18 cellular contexts compared by ENCODE assay signal in the genomic region with DNA sequence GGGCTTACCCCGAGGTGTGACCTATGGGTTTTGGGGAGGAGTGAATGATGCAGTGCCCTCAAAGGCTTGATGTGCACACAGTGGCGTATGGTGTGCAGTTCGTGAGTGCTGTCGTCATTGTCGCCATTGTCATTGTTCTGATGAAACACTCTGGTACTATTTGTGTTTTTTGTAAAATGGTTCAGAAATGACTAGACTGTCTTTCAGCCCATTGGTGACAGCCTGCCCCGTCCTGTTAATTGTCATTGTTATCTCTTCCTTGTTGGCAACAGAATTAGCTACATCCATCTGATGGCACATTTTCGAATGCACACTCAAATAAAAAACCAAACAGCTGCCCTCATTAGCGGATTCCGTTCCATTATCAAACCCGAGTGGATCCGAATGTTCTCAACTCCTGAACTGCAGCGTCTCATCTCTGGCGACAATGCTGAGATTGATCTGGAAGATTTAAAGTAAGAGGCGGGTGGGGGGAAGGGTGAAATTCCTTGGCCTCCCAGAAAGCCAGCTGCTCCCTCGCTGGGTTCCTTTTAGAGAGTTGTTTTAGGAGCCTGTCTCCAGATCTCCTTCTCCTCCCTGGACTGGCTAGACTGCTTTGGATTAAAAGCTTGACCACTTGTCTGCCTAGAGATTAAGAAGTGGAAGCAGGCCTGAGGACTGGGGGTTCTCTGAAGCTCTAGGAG. TPM values are rescaled to one million over a fixed set of nuclear protein-coding genes. Genes with fewer than 3 reads are reported as not detected.
DNase-seq lines count a peak whose midpoint lies in the region; ATAC-seq and TF ChIP-seq lines count a peak whose summit lies in the region.
"Had no signal": no experiment of that assay in that cellular context is flagged by ENCODE, and none has a peak within 500 bp of the region (broad histone marks: within the 10 kb centered on the region; RNA-seq: fewer than 3 reads in every experiment).

No MANE protein-coding gene starts in this region.

- no peak for TF ChIP-seq RAD21 in SK-N-SH (IDR thresholded peaks at IDR 0.05; ENCODE audit: low read length)

- H3K27ac ChIP-seq in SK-N-SH (ENCODE audit: low read depth in 2 of 2, low read length in 1 of 2) (peak overlapping the region in 1 of 2 experiments; percentile 97; a peak in 2 of 4 replicates), cingulate gyrus (ENCODE audit: low read depth, low read length) (peak overlapping the region; percentile 71), substantia nigra (ENCODE audit: low read depth, low read length, poor library complexity, severe bottlenecking) (peak overlapping the region; percentile 96)
- H3K27ac ChIP-seq: heart left ventricle, left lung had no signal

- H3K9me3 ChIP-seq in SK-N-SH (no peaks in the 10 kb centered on the region), MG63 (no peaks in the 10 kb centered on the region)
- H3K9me3 ChIP-seq: HAP-1, heart left ventricle, left lung had no signal

- DNase-seq in SK-N-SH: no peak
- DNase-seq in medulla oblongata (ENCODE audit: extremely low spot score): peak; percentile 35
- DNase-seq in substantia nigra (lab: John Stamatoyannopoulos, UW): peak in 4 of 49 donors; percentile 14 to 49 (median 31)
- no peak for DNase-seq in MG63
- DNase-seq: activated CD4-positive, CD25-positive, alpha-beta regulatory T cell; activated CD8-positive, alpha-beta memory T cell treated with anti-CD3 and anti-CD28 coated beads, Interleukin-2, amount 10 ng/mL, durations not matched to agents 7 days and 5 days; DMS79; left lung; NCI-H1930; stimulated activated CD4-positive, alpha-beta T cell treated with anti-CD3 and anti-CD28 coated beads, Interleukin-4, amount 100 ng/mL, for 4 hours; T-helper 17 cell had no signal

- CTCF ChIA-PET in SK-N-SH (lab: Yijun Ruan, JAX): interaction anchor here (0.7 to 1.9 kb wide), 12 partner anchors 9 to 315 kb away, joined by 3 to 8 read pairs (median 3); no protein-coding TSS in a partner anchor

- H3K9me2 ChIP-seq in SK-N-SH: no peaks in the 10 kb centered on the region

- WGBS in SK-N-SH (ENCODE audit: low lambda C conversion rate): 77% methylated on average over 15 of the region's 15 CpGs

- H3K9ac ChIP-seq in SK-N-SH: no peak overlapping the region

- POLR2A ChIA-PET in SK-N-SH (lab: Yijun Ruan, JAX): interaction anchor here (0.7 to 1.4 kb wide), 3 partner anchors 10 to 93 kb away, joined by 3 to 5 read pairs (median 3); no protein-coding TSS in a partner anchor

- ATAC-seq in SK-N-SH treated with all-trans-retinoic acid at 6 μM for 48 hours: no peak
- ATAC-seq in HG03108 (IDR thresholded peaks at IDR 0.05; ENCODE audit: unreplicated experiment): no peak
- ATAC-seq in GM18873 (IDR thresholded peaks at IDR 0.05; ENCODE audit: low FRiP score, unreplicated experiment): no peak
- ATAC-seq: activated CD8-positive, alpha-beta memory T cell treated with anti-CD3 and anti-CD28 coated beads, Interleukin-2, amount 10 ng/mL, durations not matched to agents 7 days and 5 days; esophagus mucosa; heart left ventricle; left lung; T-helper 17 cell had no signal

- H3K4me3 ChIP-seq in SK-N-SH (ENCODE audit: low read depth in 2 of 2, low read length in 1 of 2) (no peak overlapping the region), MG63 (no peak overlapping the region)
- H3K4me3 ChIP-seq: HAP-1, heart left ventricle, left lung had no signal

- no peak overlapping the region for H3K4me2 ChIP-seq in SK-N-SH

- H3K27me3 ChIP-seq in SK-N-SH (ENCODE audit: insufficient read depth) (no peaks in the 10 kb centered on the region), MG63 (no peaks in the 10 kb centered on the region)
- H3K27me3 ChIP-seq: heart left ventricle, left lung had no signal

- peaks cover 7 to 65% of the 10 kb centered on the region in 2 experiments for H3K36me3 ChIP-seq in SK-N-SH (replicated peaks in 1 of 2; ENCODE audit: control insufficient read depth in 1 of 2, insufficient read depth in 2 of 2, low read length in 1 of 2)
- peaks cover 7% of the 10 kb centered on the region for H3K36me3 ChIP-seq in MG63

- TF ChIP-seq CTCF in SK-N-SH (IDR thresholded peaks at IDR 0.05): no peak

- H4K20me1 ChIP-seq in SK-N-SH (ENCODE audit: insufficient read depth): no peaks in the 10 kb centered on the region

- H3K79me2 ChIP-seq in SK-N-SH (ENCODE audit: insufficient read depth): no peaks in the 10 kb centered on the region

- TF ChIP-seq EP300 in SK-N-SH (IDR thresholded peaks at IDR 0.05; ENCODE audit: borderline replicate concordance in 1 of 2, low read depth in 1 of 2, low read length in 1 of 2): peak in 1 of 2 experiments; percentile 81; a peak in 2 of 4 replicates

- H3K4me1 ChIP-seq in SK-N-SH (ENCODE audit: control insufficient read depth in 1 of 2, insufficient read depth in 2 of 2, low read depth in 1 of 2, low read length in 1 of 2): peaks cover 0 to 76% of the 10 kb centered on the region in 2 experiments; a peak in 2 of 4 replicates
- H3K4me1 ChIP-seq: HAP-1, heart left ventricle, left lung had no signal

- H3F3A ChIP-seq in SK-N-SH (replicated peaks; ENCODE audit: insufficient read depth): no peaks in the 10 kb centered on the region

- no peak overlapping the region for H2AFZ ChIP-seq in SK-N-SH (ENCODE audit: low read depth)

TF ChIP-seq in SK-N-SH, 30 proteins besides CTCF, POLR2A, EP300 and RAD21 (continues in another document):
- TF ChIP-seq CHD2 (IDR thresholded peaks at IDR 0.05; ENCODE audit: low read length, partially characterized antibody) (peak; percentile 17), GATA2 (CRISPR knock-in tag; IDR thresholded peaks at IDR 0.05) (peak; percentile 74), MEF2A (IDR thresholded peaks at IDR 0.05; ENCODE audit: borderline replicate concordance, low read depth) (no peak), RCOR1 (IDR thresholded peaks at IDR 0.05; ENCODE audit: low read length) (peak; percentile 74; the same call in 1 of the 2 replicates), EZH2phosphoT487 (IDR thresholded peaks at IDR 0.05; ENCODE audit: borderline replicate concordance, low read depth) (no peak), MXI1 (IDR thresholded peaks at IDR 0.05; ENCODE audit: low read depth, low read length) (0 out of 2 replicates have a peak, but pooled peaks have one; percentile 8)
- TF ChIP-seq, protein P1, sequence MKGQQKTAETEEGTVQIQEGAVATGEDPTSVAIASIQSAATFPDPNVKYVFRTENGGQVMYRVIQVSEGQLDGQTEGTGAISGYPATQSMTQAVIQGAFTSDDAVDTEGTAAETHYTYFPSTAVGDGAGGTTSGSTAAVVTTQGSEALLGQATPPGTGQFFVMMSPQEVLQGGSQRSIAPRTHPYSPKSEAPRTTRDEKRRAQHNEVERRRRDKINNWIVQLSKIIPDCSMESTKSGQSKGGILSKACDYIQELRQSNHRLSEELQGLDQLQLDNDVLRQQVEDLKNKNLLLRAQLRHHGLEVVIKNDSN (IDR thresholded peaks at IDR 0.05; ENCODE audit: borderline replicate concordance, low read depth): no peak

TF ChIP-seq in SK-N-SH treated with all-trans-retinoic acid at 6 μM for 48 hours, 23 proteins besides CTCF, POLR2A, EP300 and RAD21 (continues in another document):
- no peak for TF ChIP-seq RARB (CRISPR knock-in tag; IDR thresholded peaks at IDR 0.05)
- TF ChIP-seq, protein P2, sequence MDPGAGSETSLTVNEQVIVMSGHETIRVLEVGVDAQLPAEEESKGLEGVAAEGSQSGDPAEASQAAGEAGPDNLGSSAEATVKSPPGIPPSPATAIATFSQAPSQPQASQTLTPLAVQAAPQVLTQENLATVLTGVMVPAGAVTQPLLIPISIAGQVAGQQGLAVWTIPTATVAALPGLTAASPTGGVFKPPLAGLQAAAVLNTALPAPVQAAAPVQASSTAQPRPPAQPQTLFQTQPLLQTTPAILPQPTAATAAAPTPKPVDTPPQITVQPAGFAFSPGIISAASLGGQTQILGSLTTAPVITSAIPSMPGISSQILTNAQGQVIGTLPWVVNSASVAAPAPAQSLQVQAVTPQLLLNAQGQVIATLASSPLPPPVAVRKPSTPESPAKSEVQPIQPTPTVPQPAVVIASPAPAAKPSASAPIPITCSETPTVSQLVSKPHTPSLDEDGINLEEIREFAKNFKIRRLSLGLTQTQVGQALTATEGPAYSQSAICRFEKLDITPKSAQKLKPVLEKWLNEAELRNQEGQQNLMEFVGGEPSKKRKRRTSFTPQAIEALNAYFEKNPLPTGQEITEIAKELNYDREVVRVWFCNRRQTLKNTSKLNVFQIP (CRISPR knock-in tag; IDR thresholded peaks at IDR 0.05; ENCODE audit: borderline replicate concordance, low read depth): no peak
- no peak for TF ChIP-seq ZFP3 (CRISPR knock-in tag; IDR thresholded peaks at IDR 0.05)
- no peak for TF ChIP-seq ZNF565 (CRISPR knock-in tag; conservative IDR thresholded peaks at IDR 0.05; ENCODE audit: low read depth)
- TF ChIP-seq ZNF8 (CRISPR knock-in tag; IDR thresholded peaks at IDR 0.05): no peak
- no peak for TF ChIP-seq GLIS3 (CRISPR knock-in tag; IDR thresholded peaks at IDR 0.05)
- no peak for TF ChIP-seq ZFP30 (CRISPR knock-in tag; IDR thresholded peaks at IDR 0.05)
- TF ChIP-seq ESRRG (CRISPR knock-in tag; IDR thresholded peaks at IDR 0.05): no peak
- no peak for TF ChIP-seq SNAI2 (CRISPR knock-in tag; IDR thresholded peaks at IDR 0.05)
- no peak for TF ChIP-seq CSDC2 (CRISPR knock-in tag; IDR thresholded peaks at IDR 0.05)
- no peak for TF ChIP-seq OSR1 (CRISPR knock-in tag; IDR thresholded peaks at IDR 0.05)
- TF ChIP-seq ZNF70 (CRISPR knock-in tag; IDR thresholded peaks at IDR 0.05): no peak
- no peak for TF ChIP-seq ARNTL (CRISPR knock-in tag; IDR thresholded peaks at IDR 0.05; ENCODE audit: borderline replicate concordance, low read depth)

RNA-seq across cellular contexts. Expression of a gene that starts 43.5 kb away (rescaled TPM):
- 14.8 and 15.9 TPM in 2 replicates for polyA plus RNA-seq in SK-N-SH (2012; rRNA removed)
- polyA plus RNA-seq in SK-N-SH (2012; cell fraction: cytosol; rRNA removed): 11.7 and 14.3 TPM in 2 replicates
- 18.6 and 20.3 TPM in 2 replicates for polyA plus RNA-seq in SK-N-SH (2012; cell fraction: nucleus; rRNA removed)
- 48.5 and 68.3 TPM in 2 replicates for total RNA-seq in MG63 (2014; rRNA removed; shearing (Covaris generic); ENCODE audit: low replicate concordance)

RNA-seq across cellular contexts. Expression of a gene that starts 43.8 kb away (rescaled TPM):
- 6.3 and 7.0 TPM in 2 replicates for polyA plus RNA-seq in SK-N-SH (2012; rRNA removed)
- 2.8 and 5.3 TPM in 2 replicates for polyA plus RNA-seq in SK-N-SH (2012; cell fraction: cytosol; rRNA removed)
- polyA plus RNA-seq in SK-N-SH (2012; cell fraction: nucleus; rRNA removed): 9.3 and 10.3 TPM in 2 replicates
- 16.3 and 29.8 TPM in 2 replicates for total RNA-seq in MG63 (2014; rRNA removed; shearing (Covaris generic); ENCODE audit: low replicate concordance)

RNA-seq across cellular contexts. Expression of a gene that starts 52.3 kb away (rescaled TPM):
- polyA plus RNA-seq in SK-N-SH (2012; rRNA removed): 28.6 and 31.9 TPM in 2 replicates
- polyA plus RNA-seq in SK-N-SH (2012; cell fraction: cytosol; rRNA removed): 20.3 and 23.0 TPM in 2 replicates
- 60.4 and 65.8 TPM in 2 replicates for polyA plus RNA-seq in SK-N-SH (2012; cell fraction: nucleus; rRNA removed)
- 12.9 and 18.8 TPM in 2 replicates for total RNA-seq in MG63 (2014; rRNA removed; shearing (Covaris generic); ENCODE audit: low replicate concordance)

RNA-seq across cellular contexts. Expression of a gene that starts 52.7 kb away (rescaled TPM):
- polyA plus RNA-seq in SK-N-SH (2012; rRNA removed): 66.9 and 92.9 TPM in 2 replicates
- 69.6 and 99.0 TPM in 2 replicates for polyA plus RNA-seq in SK-N-SH (2012; cell fraction: cytosol; rRNA removed)
- 93.8 and 122 TPM in 2 replicates for polyA plus RNA-seq in SK-N-SH (2012; cell fraction: nucleus; rRNA removed)
- total RNA-seq in MG63 (2014; rRNA removed; shearing (Covaris generic); ENCODE audit: low replicate concordance): 92.0 and 101 TPM in 2 replicates
